In the genomic region with DNA sequence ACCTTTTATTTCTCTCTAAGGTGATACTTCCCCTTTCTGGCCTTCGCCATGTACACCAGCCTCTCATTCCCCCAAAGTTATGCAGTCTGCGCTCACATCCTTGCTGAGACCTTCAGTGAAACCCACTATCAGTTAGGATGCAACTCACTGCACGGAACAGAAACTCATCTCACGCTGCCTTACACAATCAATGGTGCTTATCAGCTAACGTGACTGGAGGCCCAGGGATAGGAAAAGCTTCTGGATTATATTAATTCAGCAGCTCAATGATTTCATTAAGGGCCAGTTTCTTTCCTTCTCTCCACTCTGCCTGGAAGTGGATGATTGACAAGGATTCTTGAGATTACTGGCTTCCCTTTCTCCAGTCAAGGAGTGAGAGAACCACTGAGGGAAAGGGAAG, we compare ENCODE assay signal across 21 cellular contexts. TPM values are rescaled to one million over a fixed set of nuclear protein-coding genes. Genes with fewer than 3 reads are reported as not detected.
"Had no signal": no experiment of that assay in that cellular context is flagged by ENCODE, and none has a peak within 500 bp of the region (broad histone marks: within the 10 kb centered on the region; RNA-seq: fewer than 3 reads in every experiment).

No MANE protein-coding gene starts in this region.

- H3K36me3 ChIP-seq: breast epithelium, gastrocnemius medialis, neutrophil, tibial nerve, uterus had no signal

- DNase-seq: activated CD4-positive, alpha-beta T cell treated with anti-CD3 and anti-CD28 coated beads, Interleukin-2, amount 10 ng/mL, durations not matched to agents 7 days and 5 days; activated CD4-positive, CD25-positive, alpha-beta regulatory T cell; activated CD8-positive, alpha-beta memory T cell treated with anti-CD3 and anti-CD28 coated beads for 24 hours; activated naive CD8-positive, alpha-beta T cell treated with anti-CD3 and anti-CD28 coated beads for 36 hours; aorta; dermis blood vessel endothelial cell; effector memory CD8-positive, alpha-beta T cell; gastrocnemius medialis; islet precursor cell; retina; stimulated activated CD4-positive, alpha-beta T cell treated with anti-CD3 and anti-CD28 coated beads, Interleukin-4, amount 100 ng/mL, for 4 hours; stimulated activated CD8-positive, alpha-beta memory T cell treated with anti-CD3 and anti-CD28 coated beads, Interleukin-4, amount 100 ng/mL, for 48 hours; stimulated activated naive CD4-positive, alpha-beta T cell treated with Interleukin-2 at 50 U/mL for 16 hours; substantia nigra; uterus had no signal

- H3K27ac Mint-ChIP-seq: activated CD4-positive, alpha-beta T cell treated with anti-CD3 and anti-CD28 coated beads, Interleukin-2, amount 10 ng/mL, durations not matched to agents 7 days and 5 days; activated naive CD8-positive, alpha-beta T cell treated with anti-CD3 and anti-CD28 coated beads for 36 hours; effector memory CD8-positive, alpha-beta T cell; T-helper 2 cell treated with Interferon-gamma antibody and Interleukin-4, amounts not matched to agents 5 μg/mL and 100 μg/mL, for 36 hours had no signal

- H3K27ac ChIP-seq: breast epithelium, epithelial cell of prostate, gastrocnemius medialis, neutrophil, skin epidermis, tibial nerve, uterus had no signal

- H3K36me3 Mint-ChIP-seq: activated naive CD8-positive, alpha-beta T cell treated with anti-CD3 and anti-CD28 coated beads for 36 hours had no signal

- H3K4me1 Mint-ChIP-seq: activated CD4-positive, alpha-beta T cell treated with anti-CD3 and anti-CD28 coated beads, Interleukin-2, amount 10 ng/mL, durations not matched to agents 7 days and 5 days; activated naive CD8-positive, alpha-beta T cell treated with anti-CD3 and anti-CD28 coated beads for 36 hours had no signal

- H3K4me1 ChIP-seq: breast epithelium, gastrocnemius medialis, tibial nerve, uterus had no signal

- H3K4me3 ChIP-seq: breast epithelium, gastrocnemius medialis, skin epidermis, tibial nerve, uterus had no signal

- H3K9me3 Mint-ChIP-seq: activated CD4-positive, alpha-beta T cell treated with anti-CD3 and anti-CD28 coated beads, Interleukin-2, amount 10 ng/mL, durations not matched to agents 7 days and 5 days; activated naive CD8-positive, alpha-beta T cell treated with anti-CD3 and anti-CD28 coated beads for 36 hours; T-helper 2 cell treated with Interferon-gamma antibody and Interleukin-4, amounts not matched to agents 5 μg/mL and 100 μg/mL, for 36 hours had no signal

- H3K27me3 ChIP-seq: breast epithelium, gastrocnemius medialis, neutrophil, tibial nerve, uterus had no signal

- H3K27me3 Mint-ChIP-seq: activated CD4-positive, alpha-beta T cell treated with anti-CD3 and anti-CD28 coated beads, Interleukin-2, amount 10 ng/mL, durations not matched to agents 7 days and 5 days; activated naive CD8-positive, alpha-beta T cell treated with anti-CD3 and anti-CD28 coated beads for 36 hours; effector memory CD8-positive, alpha-beta T cell had no signal

- H3K9me3 ChIP-seq: breast epithelium, gastrocnemius medialis, neutrophil, tibial nerve, uterus had no signal

- ATAC-seq: effector memory CD8-positive, alpha-beta T cell; gastrocnemius medialis had no signal

- H3K4me3 Mint-ChIP-seq: activated CD4-positive, alpha-beta T cell treated with anti-CD3 and anti-CD28 coated beads, Interleukin-2, amount 10 ng/mL, durations not matched to agents 7 days and 5 days; activated naive CD8-positive, alpha-beta T cell treated with anti-CD3 and anti-CD28 coated beads for 36 hours; effector memory CD8-positive, alpha-beta T cell; T-helper 2 cell treated with Interferon-gamma antibody and Interleukin-4, amounts not matched to agents 5 μg/mL and 100 μg/mL, for 36 hours had no signal

RNA-seq across cellular contexts. Expression of a gene that starts 44.8 kb away (rescaled TPM):
- total RNA-seq: activated CD4-positive, alpha-beta T cell treated with anti-CD3 and anti-CD28 coated beads, Interleukin-2, amount 10 ng/mL, durations not matched to agents 7 days and 5 days had no signal
